Comparison of ENCODE assay signal across 8 cellular contexts in genomic region chr15:73630796-73631471, GRCh38. TPM values are rescaled to one million over a fixed set of nuclear protein-coding genes. Genes with fewer than 3 reads are reported as not detected.
DNase-seq lines count a peak whose midpoint lies in the region; ATAC-seq, FAIRE-seq and TF ChIP-seq lines count a peak whose summit lies in the region.

No MANE protein-coding gene starts in this region.

- H3K9ac ChIP-seq in HepG2 (ENCODE audit: insufficient read depth, low read depth, low read length): peak overlapping the region; percentile 80; the same call in 1 of the 2 replicates

- no peak overlapping the region for H2AFZ ChIP-seq in HepG2 (ENCODE audit: low read length)

- peak overlapping the region; percentile 26 for H3K27ac ChIP-seq in angular gyrus (ENCODE audit: low read depth, low read length)
- H3K27ac ChIP-seq in HepG2 (ENCODE audit: extremely low read length, insufficient read depth, low read length): peak overlapping the region; percentile 60
- peak overlapping the region; percentile 97 to 99 (median 98) for H3K27ac ChIP-seq in transverse colon

- in situ Hi-C loops in HepG2 (cut with HindIII; ENCODE audit: extremely low pct_ligation_motif_present, low pct_unique_long_range_greater_than_20kb): no loop called here
- in situ Hi-C loops in transverse colon (cut with MboI; ENCODE audit: low pct_ligation_motif_present in 1 of 4, low pct_unique_long_range_greater_than_20kb in 1 of 4, low sequenced_read_pairs in 3 of 4): loop anchor here in 2 of 4 donors (10.0 kb wide), 3 partner anchors 64 to 76 kb away; no protein-coding TSS in a partner anchor

- peak overlapping the region; percentile 86 for H3K4me2 ChIP-seq in HepG2 (ENCODE audit: low read depth, low read length)

- WGBS in HepG2 (ENCODE audit: low lambda C conversion rate): 5% methylated on average over 4 of the region's 4 CpGs
- WGBS in transverse colon (ENCODE audit: low coverage in 1 of 2), 2 donors: 11 to 18% methylated on average over 4 of the region's 4 CpGs

- no peak for TF ChIP-seq RAD21 in HepG2 (CRISPR knock-in tag; IDR thresholded peaks at IDR 0.05)

- H3K9me3 ChIP-seq in HepG2 (ENCODE audit: low read length) (no peaks in the 10 kb centered on the region), transverse colon (no peaks in the 10 kb centered on the region)

- BruUV-seq in HepG2 (replicated peaks; lab: Mats Ljungman, UMichigan): TSS peak; percentile 39

- H3K27me3 ChIP-seq in HepG2 (ENCODE audit: control insufficient read depth in 1 of 2, insufficient read depth in 2 of 2, low read length in 2 of 2) (no peaks in the 10 kb centered on the region; a peak in 1 of 5 replicates), transverse colon (no peaks in the 10 kb centered on the region)

- H3K4me1 Mint-ChIP-seq in activated T-cell treated with anti-CD3 and anti-CD28 coated beads, Interleukin-2, amount 50 U/mL, for 4 hours (ENCODE audit: low read depth): peaks cover 53% of the 10 kb centered on the region

- CTCF ChIA-PET in HepG2 (lab: Yijun Ruan, JAX; ENCODE audit: low intra/inter-chr PET ratio, low total read pairs): no interaction called here

- H3K36me3 ChIP-seq in HepG2 (replicated peaks in 1 of 2; ENCODE audit: control insufficient read depth in 1 of 2, insufficient read depth in 2 of 2, low read length in 2 of 2) (no peaks in the 10 kb centered on the region), transverse colon (no peaks in the 10 kb centered on the region)

- H3K79me2 ChIP-seq in HepG2 (ENCODE audit: insufficient read depth, low read length): peaks cover 68% of the 10 kb centered on the region

- peaks cover 3% of the 10 kb centered on the region for H3K36me3 Mint-ChIP-seq in activated T-cell treated with anti-CD3 and anti-CD28 coated beads, Interleukin-2, amount 50 U/mL, for 4 hours (ENCODE audit: insufficient read depth)

- peak overlapping the region; percentile 74 to 97 (median 93); a peak in 5 of 6 replicates for H3K4me3 ChIP-seq in HepG2 (replicated peaks in 1 of 3; ENCODE audit: insufficient read depth in 1 of 3, low read depth in 2 of 3, low read length in 3 of 3)
- H3K4me3 ChIP-seq in transverse colon: peak overlapping the region in 3 of 4 donors; percentile 90 to 99 (median 94)

- no peaks in the 10 kb centered on the region for H3K9me3 Mint-ChIP-seq in activated T-cell treated with anti-CD3 and anti-CD28 coated beads, Interleukin-2, amount 50 U/mL, for 4 hours

- intact Hi-C loops in HepG2 (cut with micrococcal nuclease; ENCODE audit: unreplicated experiment): no loop called here
- intact Hi-C loops in transverse colon (cut with DNase I; ENCODE audit: low total_unique reads): no loop called here

- POLR2A ChIA-PET in HepG2 (lab: Yijun Ruan, JAX): interaction anchor here (1.6 to 2.8 kb wide), 2 partner anchors 13 to 29 kb away, joined by 5 to 7 read pairs; no protein-coding TSS in a partner anchor

- peaks cover 39% of the 10 kb centered on the region for H4K20me1 ChIP-seq in HepG2 (ENCODE audit: insufficient read depth, low read length)

- H3K4me3 Mint-ChIP-seq in activated T-cell treated with anti-CD3 and anti-CD28 coated beads, Interleukin-2, amount 50 U/mL, for 4 hours: peak overlapping the region; percentile 84

- FAIRE-seq in HepG2 (lab: Jason Lieb, UNC): no peak

- H3K27me3 Mint-ChIP-seq in activated T-cell treated with anti-CD3 and anti-CD28 coated beads, Interleukin-2, amount 50 U/mL, for 4 hours (ENCODE audit: low read depth): no peaks in the 10 kb centered on the region

- TF ChIP-seq CTCF in HepG2 (CRISPR knock-in tag; IDR thresholded peaks at IDR 0.05): no peak
- TF ChIP-seq CTCF in transverse colon (IDR thresholded peaks at IDR 0.05): no peak

- TF ChIP-seq POLR2A in HepG2 (IDR thresholded peaks at IDR 0.05; ENCODE audit: insufficient read depth in 1 of 2, low read depth in 2 of 2, low read length in 2 of 2) (no peak), transverse colon (IDR thresholded peaks at IDR 0.05) (no peak)

- H3K4me1 ChIP-seq in HepG2 (ENCODE audit: insufficient read depth, low read length) (peaks cover 85% of the 10 kb centered on the region), transverse colon (peaks cover 18 to 72% (median 67%) of the 10 kb centered on the region in 4 donors)

- ATAC-seq in activated T-cell treated with anti-CD3 and anti-CD28 coated beads, Interleukin-2, amount 50 U/mL, for 4 hours: no peak
- ATAC-seq in HepG2: no peak
- ATAC-seq in HG03159 (IDR thresholded peaks at IDR 0.05; ENCODE audit: unreplicated experiment): no peak

- no peak for DNase-seq in activated T-cell treated with anti-CD3 and anti-CD28 coated beads, Interleukin-2, amount 50 U/mL, for 4 hours
- DNase-seq in activated T-cell treated with anti-CD3 and anti-CD28 coated beads for 4 hours (no peak), HepG2 (ENCODE audit: low spot score) (no peak), transverse colon (no peak), mesenteric fat pad (ENCODE audit: low spot score) (no peak), NCI-H2171 treated with DMSO at 0.1 percent for 48 hours (lab: John Stamatoyannopoulos, UW) (no peak)

- TF ChIP-seq EP300 in HepG2 (IDR thresholded peaks at IDR 0.05; ENCODE audit: low read depth in 2 of 2, low read length in 2 of 2) (no peak), HepG2 (CRISPR knock-in tag; IDR thresholded peaks at IDR 0.05; ENCODE audit: borderline replicate concordance) (no peak), transverse colon (IDR thresholded peaks at IDR 0.05; ENCODE audit: low read depth) (no peak)

TF ChIP-seq in HepG2, 621 proteins besides CTCF, POLR2A, EP300 and RAD21 (continues in another document):
- TF ChIP-seq, protein P1, sequence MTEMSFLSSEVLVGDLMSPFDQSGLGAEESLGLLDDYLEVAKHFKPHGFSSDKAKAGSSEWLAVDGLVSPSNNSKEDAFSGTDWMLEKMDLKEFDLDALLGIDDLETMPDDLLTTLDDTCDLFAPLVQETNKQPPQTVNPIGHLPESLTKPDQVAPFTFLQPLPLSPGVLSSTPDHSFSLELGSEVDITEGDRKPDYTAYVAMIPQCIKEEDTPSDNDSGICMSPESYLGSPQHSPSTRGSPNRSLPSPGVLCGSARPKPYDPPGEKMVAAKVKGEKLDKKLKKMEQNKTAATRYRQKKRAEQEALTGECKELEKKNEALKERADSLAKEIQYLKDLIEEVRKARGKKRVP (CRISPR knock-in tag; IDR thresholded peaks at IDR 0.05): 0 out of 4 replicates have a peak, but pooled peaks of 1 of the 2 experiments have one; percentile 13

RNA-seq across cellular contexts. Expression of gene NPTN, which starts 2.3 kb away (rescaled TPM):
- total RNA-seq in activated T-cell treated with anti-CD3 and anti-CD28 coated beads, Interleukin-2, amount 50 U/mL, for 4 hours: 10 to 100 TPM; 65.5 to 68.1 (median 67.7) TPM
- total RNA-seq in HepG2 (2016; rRNA removed; fragmentation: Illumina TruSeq; extraction: Trizol) (57.7 and 110 TPM in 2 replicates), transverse colon (100 to 1,000 TPM in 3 of 4 donors, 10 to 100 TPM in 1; 77.8 to 187 (median 135) TPM), mesenteric fat pad (70.1 TPM)
- 17.2 and 17.9 TPM in 2 replicates for total RNA-seq in HepG2 (2016; cell fraction: cytosol; rRNA removed; fragmentation: Illumina TruSeq; extraction: Trizol; ENCODE audit: low read depth)
- total RNA-seq in HepG2 (2016; cell fraction: insoluble cytoplasmic fraction; rRNA removed; fragmentation: Illumina TruSeq; extraction: Trizol): 51.8 and 113 TPM in 2 replicates
- 34.2 and 36.6 TPM in 2 replicates for total RNA-seq in HepG2 (2016; cell fraction: membrane; rRNA removed; fragmentation: Illumina TruSeq; extraction: Trizol)
- total RNA-seq in HepG2 (2016; cell fraction: nucleus; rRNA removed; fragmentation: Illumina TruSeq; extraction: Trizol): 95.6 and 123 TPM in 2 replicates
- polyA plus RNA-seq in HepG2 (2011; rRNA removed): 77.8 and 78.0 TPM in 2 replicates
- polyA plus RNA-seq in HepG2 (2011; cell fraction: cytosol; rRNA removed): 52.1 and 63.6 TPM in 2 replicates
- 68.7 and 71.5 TPM in 2 replicates for polyA plus RNA-seq in HepG2 (2011; cell fraction: nucleus; rRNA removed)
- polyA plus RNA-seq in HepG2 (2012): 70.7 and 70.9 TPM in 2 replicates
- 10.9 and 14.0 TPM in 2 replicates for polyA plus RNA-seq in HepG2 (2016; cell fraction: cytosol; fragmentation: Illumina TruSeq; extraction: Trizol; ENCODE audit: low read depth)
- polyA plus RNA-seq in HepG2 (2016; cell fraction: insoluble cytoplasmic fraction; fragmentation: Illumina TruSeq; extraction: Trizol; ENCODE audit: low read depth): 47.9 and 59.8 TPM in 2 replicates
- 19.8 and 23.6 TPM in 2 replicates for polyA plus RNA-seq in HepG2 (2016; cell fraction: membrane; fragmentation: Illumina TruSeq; extraction: Trizol; ENCODE audit: low read depth)
- 129 and 139 TPM in 2 replicates for polyA plus RNA-seq in HepG2 (2016; cell fraction: nucleus; fragmentation: Illumina TruSeq; extraction: Trizol; ENCODE audit: insufficient read depth, low read depth)
- 43.9 and 90.7 TPM in 2 replicates for polyA minus RNA-seq in HepG2 (2011; rRNA and poly(A)+ RNA removed; ENCODE audit: low replicate concordance)
- polyA minus RNA-seq in HepG2 (2011; cell fraction: cytosol; rRNA and poly(A)+ RNA removed): 43.9 and 44.1 TPM in 2 replicates
- polyA minus RNA-seq in HepG2 (2011; cell fraction: nucleus; rRNA and poly(A)+ RNA removed): 87.2 and 106 TPM in 2 replicates

RNA-seq across cellular contexts. Expression of gene CD276, which starts 53.2 kb away (rescaled TPM):
- 1 to 10 TPM; 2.6 to 4.1 (median 3.1) TPM for total RNA-seq in activated T-cell treated with anti-CD3 and anti-CD28 coated beads, Interleukin-2, amount 50 U/mL, for 4 hours
- total RNA-seq in HepG2 (2016; rRNA removed; fragmentation: Illumina TruSeq; extraction: Trizol): 32.4 and 55.2 TPM in 2 replicates
- 16.9 and 18.3 TPM in 2 replicates for total RNA-seq in HepG2 (2016; cell fraction: cytosol; rRNA removed; fragmentation: Illumina TruSeq; extraction: Trizol; ENCODE audit: low read depth)
- total RNA-seq in HepG2 (2016; cell fraction: insoluble cytoplasmic fraction; rRNA removed; fragmentation: Illumina TruSeq; extraction: Trizol): 24.4 and 61.0 TPM in 2 replicates
- 46.3 and 47.7 TPM in 2 replicates for total RNA-seq in HepG2 (2016; cell fraction: membrane; rRNA removed; fragmentation: Illumina TruSeq; extraction: Trizol)
- 42.6 and 54.3 TPM in 2 replicates for total RNA-seq in HepG2 (2016; cell fraction: nucleus; rRNA removed; fragmentation: Illumina TruSeq; extraction: Trizol)
- polyA plus RNA-seq in HepG2 (2011; rRNA removed): 24.6 and 28.0 TPM in 2 replicates
- polyA plus RNA-seq in HepG2 (2011; cell fraction: cytosol; rRNA removed): 15.5 and 19.6 TPM in 2 replicates
- 50.4 and 51.5 TPM in 2 replicates for polyA plus RNA-seq in HepG2 (2011; cell fraction: nucleus; rRNA removed)
- polyA plus RNA-seq in HepG2 (2012): 33.8 and 47.0 TPM in 2 replicates
- 17.0 and 19.2 TPM in 2 replicates for polyA plus RNA-seq in HepG2 (2016; cell fraction: cytosol; fragmentation: Illumina TruSeq; extraction: Trizol; ENCODE audit: low read depth)
- 38.5 and 39.5 TPM in 2 replicates for polyA plus RNA-seq in HepG2 (2016; cell fraction: insoluble cytoplasmic fraction; fragmentation: Illumina TruSeq; extraction: Trizol; ENCODE audit: low read depth)
- 40.0 and 45.8 TPM in 2 replicates for polyA plus RNA-seq in HepG2 (2016; cell fraction: membrane; fragmentation: Illumina TruSeq; extraction: Trizol; ENCODE audit: low read depth)
- polyA plus RNA-seq in HepG2 (2016; cell fraction: nucleus; fragmentation: Illumina TruSeq; extraction: Trizol; ENCODE audit: insufficient read depth, low read depth): 118 and 128 TPM in 2 replicates
- polyA minus RNA-seq in HepG2 (2011; rRNA and poly(A)+ RNA removed; ENCODE audit: low replicate concordance): 41.0 and 52.9 TPM in 2 replicates
- polyA minus RNA-seq in HepG2 (2011; cell fraction: cytosol; rRNA and poly(A)+ RNA removed): 26.4 and 27.7 TPM in 2 replicates
- polyA minus RNA-seq in HepG2 (2011; cell fraction: nucleus; rRNA and poly(A)+ RNA removed): 17.9 TPM in 2 replicates
- total RNA-seq in transverse colon: 100 to 1,000 TPM in 1 of 4 donors, 10 to 100 TPM in 3; 26.8 to 110 (median 45.7) TPM
- total RNA-seq in mesenteric fat pad: 89.5 TPM

Comparison
In these comparisons a context has a peak if more than half of its experiments do, and no peak if none do; other contexts are left out.
1. H3K27ac ChIP-seq: peak in every context shown above with its lines; median percentile 98 in transverse colon; 60 in HepG2; 26 in angular gyrus.